1 cellular context compared by ENCODE assay signal in the genomic region with DNA sequence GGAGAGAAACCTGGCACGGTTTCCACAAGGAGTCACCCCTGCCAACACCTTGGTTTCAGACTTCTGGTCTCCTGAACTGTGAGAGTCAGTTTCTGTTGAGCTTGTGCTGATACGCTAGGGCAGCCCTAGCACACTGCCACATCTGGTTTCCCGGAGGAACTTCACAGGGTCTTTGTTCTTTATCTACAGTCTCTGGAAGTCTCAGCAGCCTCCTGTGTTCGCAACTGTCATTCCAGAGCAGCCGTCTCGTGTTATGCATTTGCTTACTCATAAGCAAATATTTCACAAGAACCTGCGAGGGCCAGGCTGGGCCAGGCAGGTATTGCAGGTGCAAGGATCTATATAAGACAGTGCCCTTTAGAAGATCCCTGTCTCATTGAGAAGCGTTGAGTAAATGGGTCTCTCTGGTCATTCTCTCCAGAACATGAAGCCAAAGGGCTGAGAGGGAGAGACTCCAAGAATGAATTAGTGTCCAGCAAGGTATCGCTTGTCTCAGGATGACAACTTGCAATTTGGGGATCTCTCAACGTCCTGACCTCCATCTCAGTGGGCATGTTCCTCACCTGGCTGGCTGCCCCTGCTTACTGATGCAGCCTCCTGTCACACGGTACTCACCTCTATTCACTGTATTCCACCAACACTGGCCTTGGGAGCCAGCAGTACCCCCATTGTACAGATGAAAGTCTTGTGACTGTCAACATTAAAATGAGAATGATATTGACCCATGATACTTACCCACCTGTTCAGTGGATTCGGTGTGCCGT.
TF ChIP-seq lines count a peak whose summit lies in the region.

No MANE protein-coding gene starts in this region.

TF ChIP-seq in HepG2, 621 proteins besides CTCF, POLR2A, EP300 and RAD21 (continued from another document and continues in another):
- TF ChIP-seq ZNF569 (CRISPR knock-in tag; IDR thresholded peaks at IDR 0.05; ENCODE audit: borderline replicate concordance): no peak
- TF ChIP-seq ELF1 (CRISPR knock-in tag; IDR thresholded peaks at IDR 0.05): peak; percentile 23; the same call in 1 of the 2 replicates
- TF ChIP-seq, protein P1, sequence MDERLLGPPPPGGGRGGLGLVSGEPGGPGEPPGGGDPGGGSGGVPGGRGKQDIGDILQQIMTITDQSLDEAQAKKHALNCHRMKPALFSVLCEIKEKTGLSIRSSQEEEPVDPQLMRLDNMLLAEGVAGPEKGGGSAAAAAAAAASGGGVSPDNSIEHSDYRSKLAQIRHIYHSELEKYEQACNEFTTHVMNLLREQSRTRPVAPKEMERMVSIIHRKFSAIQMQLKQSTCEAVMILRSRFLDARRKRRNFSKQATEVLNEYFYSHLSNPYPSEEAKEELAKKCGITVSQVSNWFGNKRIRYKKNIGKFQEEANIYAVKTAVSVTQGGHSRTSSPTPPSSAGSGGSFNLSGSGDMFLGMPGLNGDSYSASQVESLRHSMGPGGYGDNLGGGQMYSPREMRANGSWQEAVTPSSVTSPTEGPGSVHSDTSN (CRISPR knock-in tag; IDR thresholded peaks at IDR 0.05): no peak
- TF ChIP-seq ARID2 (CRISPR knock-in tag; IDR thresholded peaks at IDR 0.05; ENCODE audit: borderline replicate concordance): no peak
- no peak for TF ChIP-seq NAIF1 (CRISPR knock-in tag; IDR thresholded peaks at IDR 0.05; ENCODE audit: borderline replicate concordance)
- TF ChIP-seq, protein P2, sequence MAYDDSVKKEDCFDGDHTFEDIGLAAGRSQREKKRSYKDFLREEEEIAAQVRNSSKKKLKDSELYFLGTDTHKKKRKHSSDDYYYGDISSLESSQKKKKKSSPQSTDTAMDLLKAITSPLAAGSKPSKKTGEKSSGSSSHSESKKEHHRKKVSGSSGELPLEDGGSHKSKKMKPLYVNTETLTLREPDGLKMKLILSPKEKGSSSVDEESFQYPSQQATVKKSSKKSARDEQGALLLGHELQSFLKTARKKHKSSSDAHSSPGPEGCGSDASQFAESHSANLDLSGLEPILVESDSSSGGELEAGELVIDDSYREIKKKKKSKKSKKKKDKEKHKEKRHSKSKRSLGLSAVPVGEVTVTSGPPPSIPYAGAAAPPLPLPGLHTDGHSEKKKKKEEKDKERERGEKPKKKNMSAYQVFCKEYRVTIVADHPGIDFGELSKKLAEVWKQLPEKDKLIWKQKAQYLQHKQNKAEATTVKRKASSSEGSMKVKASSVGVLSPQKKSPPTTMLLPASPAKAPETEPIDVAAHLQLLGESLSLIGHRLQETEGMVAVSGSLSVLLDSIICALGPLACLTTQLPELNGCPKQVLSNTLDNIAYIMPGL (CRISPR knock-in tag; IDR thresholded peaks at IDR 0.05; ENCODE audit: borderline replicate concordance in 1 of 2, low read depth in 1 of 2): peak in 1 of 2 experiments; percentile 74; a peak in 1 of 4 replicates
- TF ChIP-seq BRD4 (CRISPR knock-in tag; IDR thresholded peaks at IDR 0.05): no peak
- TF ChIP-seq SSRP1 (CRISPR knock-in tag; IDR thresholded peaks at IDR 0.05): no peak
- peak; percentile 41; the same call in 1 of the 2 replicates for TF ChIP-seq ZMYM3 (CRISPR knock-in tag; IDR thresholded peaks at IDR 0.05)
- TF ChIP-seq, protein P3, sequence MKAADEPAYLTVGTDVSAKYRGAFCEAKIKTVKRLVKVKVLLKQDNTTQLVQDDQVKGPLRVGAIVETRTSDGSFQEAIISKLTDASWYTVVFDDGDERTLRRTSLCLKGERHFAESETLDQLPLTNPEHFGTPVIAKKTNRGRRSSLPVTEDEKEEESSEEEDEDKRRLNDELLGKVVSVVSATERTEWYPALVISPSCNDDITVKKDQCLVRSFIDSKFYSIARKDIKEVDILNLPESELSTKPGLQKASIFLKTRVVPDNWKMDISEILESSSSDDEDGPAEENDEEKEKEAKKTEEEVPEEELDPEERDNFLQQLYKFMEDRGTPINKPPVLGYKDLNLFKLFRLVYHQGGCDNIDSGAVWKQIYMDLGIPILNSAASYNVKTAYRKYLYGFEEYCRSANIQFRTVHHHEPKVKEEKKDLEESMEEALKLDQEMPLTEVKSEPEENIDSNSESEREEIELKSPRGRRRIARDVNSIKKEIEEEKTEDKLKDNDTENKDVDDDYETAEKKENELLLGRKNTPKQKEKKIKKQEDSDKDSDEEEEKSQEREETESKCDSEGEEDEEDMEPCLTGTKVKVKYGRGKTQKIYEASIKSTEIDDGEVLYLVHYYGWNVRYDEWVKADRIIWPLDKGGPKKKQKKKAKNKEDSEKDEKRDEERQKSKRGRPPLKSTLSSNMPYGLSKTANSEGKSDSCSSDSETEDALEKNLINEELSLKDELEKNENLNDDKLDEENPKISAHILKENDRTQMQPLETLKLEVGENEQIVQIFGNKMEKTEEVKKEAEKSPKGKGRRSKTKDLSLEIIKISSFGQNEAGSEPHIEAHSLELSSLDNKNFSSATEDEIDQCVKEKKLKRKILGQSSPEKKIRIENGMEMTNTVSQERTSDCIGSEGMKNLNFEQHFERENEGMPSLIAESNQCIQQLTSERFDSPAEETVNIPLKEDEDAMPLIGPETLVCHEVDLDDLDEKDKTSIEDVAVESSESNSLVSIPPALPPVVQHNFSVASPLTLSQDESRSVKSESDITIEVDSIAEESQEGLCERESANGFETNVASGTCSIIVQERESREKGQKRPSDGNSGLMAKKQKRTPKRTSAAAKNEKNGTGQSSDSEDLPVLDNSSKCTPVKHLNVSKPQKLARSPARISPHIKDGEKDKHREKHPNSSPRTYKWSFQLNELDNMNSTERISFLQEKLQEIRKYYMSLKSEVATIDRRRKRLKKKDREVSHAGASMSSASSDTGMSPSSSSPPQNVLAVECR (CRISPR knock-in tag; IDR thresholded peaks at IDR 0.05; ENCODE audit: borderline replicate concordance): peak; percentile 56; the same call in 1 of the 2 replicates
- TF ChIP-seq ZBTB7A (CRISPR knock-in tag; IDR thresholded peaks at IDR 0.05): no peak
- TF ChIP-seq, protein P4, sequence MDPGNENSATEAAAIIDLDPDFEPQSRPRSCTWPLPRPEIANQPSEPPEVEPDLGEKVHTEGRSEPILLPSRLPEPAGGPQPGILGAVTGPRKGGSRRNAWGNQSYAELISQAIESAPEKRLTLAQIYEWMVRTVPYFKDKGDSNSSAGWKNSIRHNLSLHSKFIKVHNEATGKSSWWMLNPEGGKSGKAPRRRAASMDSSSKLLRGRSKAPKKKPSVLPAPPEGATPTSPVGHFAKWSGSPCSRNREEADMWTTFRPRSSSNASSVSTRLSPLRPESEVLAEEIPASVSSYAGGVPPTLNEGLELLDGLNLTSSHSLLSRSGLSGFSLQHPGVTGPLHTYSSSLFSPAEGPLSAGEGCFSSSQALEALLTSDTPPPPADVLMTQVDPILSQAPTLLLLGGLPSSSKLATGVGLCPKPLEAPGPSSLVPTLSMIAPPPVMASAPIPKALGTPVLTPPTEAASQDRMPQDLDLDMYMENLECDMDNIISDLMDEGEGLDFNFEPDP (CRISPR knock-in tag; conservative IDR thresholded peaks at IDR 0.05): no peak
- no peak for TF ChIP-seq ZBTB21 (CRISPR knock-in tag; IDR thresholded peaks at IDR 0.05)
- TF ChIP-seq DPF2 (CRISPR knock-in tag; IDR thresholded peaks at IDR 0.05; ENCODE audit: borderline replicate concordance, low read depth): peak; percentile 49; the same call in 1 of the 2 replicates
- TF ChIP-seq GABPB1 (CRISPR knock-in tag; IDR thresholded peaks at IDR 0.05): no peak
- TF ChIP-seq SOX6 (IDR thresholded peaks at IDR 0.05): no peak
- peak; percentile 78 for TF ChIP-seq SOX6 (CRISPR knock-in tag; IDR thresholded peaks at IDR 0.05)
- no peak for TF ChIP-seq ZNF17 (CRISPR knock-in tag; IDR thresholded peaks at IDR 0.05)
- no peak for TF ChIP-seq AKAP8 (CRISPR knock-in tag; IDR thresholded peaks at IDR 0.05)
- TF ChIP-seq TBL1XR1 (IDR thresholded peaks at IDR 0.05; ENCODE audit: borderline replicate concordance, low read length, partially characterized antibody): no peak
- TF ChIP-seq ZNF543 (CRISPR knock-in tag; IDR thresholded peaks at IDR 0.05): no peak
- TF ChIP-seq MAFF (IDR thresholded peaks at IDR 0.05; ENCODE audit: low read depth, low read length): no peak
- TF ChIP-seq, protein P5, sequence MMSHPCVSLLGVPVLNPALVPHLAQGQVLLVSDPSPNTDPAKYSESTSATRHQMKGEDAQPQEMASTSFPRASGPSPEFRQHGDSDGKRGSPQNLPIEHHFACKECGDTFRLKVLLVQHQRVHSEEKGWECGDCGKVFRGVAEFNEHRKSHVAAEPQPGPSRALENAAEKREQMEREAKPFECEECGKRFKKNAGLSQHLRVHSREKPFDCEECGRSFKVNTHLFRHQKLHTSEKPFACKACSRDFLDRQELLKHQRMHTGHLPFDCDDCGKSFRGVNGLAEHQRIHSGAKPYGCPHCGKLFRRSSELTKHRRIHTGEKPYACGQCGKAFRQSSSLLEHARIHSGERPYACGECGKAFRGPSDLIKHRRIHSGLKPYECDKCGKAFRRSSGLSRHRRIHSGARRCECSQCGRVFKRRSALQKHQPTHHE (CRISPR knock-in tag; IDR thresholded peaks at IDR 0.05; ENCODE audit: borderline replicate concordance): peak; percentile 38; the same call in 1 of the 2 replicates
- peak; percentile 20; the same call in 1 of the 2 replicates for TF ChIP-seq MYC (CRISPR knock-in tag; IDR thresholded peaks at IDR 0.05; ENCODE audit: borderline replicate concordance)
- 0 out of 2 replicates have a peak, but pooled peaks have one; percentile 21 for TF ChIP-seq ZNF263 (CRISPR knock-in tag; IDR thresholded peaks at IDR 0.05)
- no peak for TF ChIP-seq ZNF230 (CRISPR knock-in tag; IDR thresholded peaks at IDR 0.05)
- peak; percentile 92 for TF ChIP-seq FOSL2 (CRISPR knock-in tag; IDR thresholded peaks at IDR 0.05)
- peak; percentile 56; the same call in 1 of the 2 replicates for TF ChIP-seq HDAC1 (CRISPR knock-in tag; IDR thresholded peaks at IDR 0.05)
- TF ChIP-seq ZNF761 (CRISPR knock-in tag; conservative IDR thresholded peaks at IDR 0.05): no peak
- no peak for TF ChIP-seq HMGA1 (CRISPR knock-in tag; conservative IDR thresholded peaks at IDR 0.05)
- peak; percentile 38; the same call in 1 of the 2 replicates for TF ChIP-seq ZNF567 (CRISPR knock-in tag; IDR thresholded peaks at IDR 0.05; ENCODE audit: borderline replicate concordance)
- TF ChIP-seq ZNF446 (CRISPR knock-in tag; IDR thresholded peaks at IDR 0.05): no peak
- no peak for TF ChIP-seq ZNF7 (CRISPR knock-in tag; IDR thresholded peaks at IDR 0.05)
- TF ChIP-seq, protein P6, sequence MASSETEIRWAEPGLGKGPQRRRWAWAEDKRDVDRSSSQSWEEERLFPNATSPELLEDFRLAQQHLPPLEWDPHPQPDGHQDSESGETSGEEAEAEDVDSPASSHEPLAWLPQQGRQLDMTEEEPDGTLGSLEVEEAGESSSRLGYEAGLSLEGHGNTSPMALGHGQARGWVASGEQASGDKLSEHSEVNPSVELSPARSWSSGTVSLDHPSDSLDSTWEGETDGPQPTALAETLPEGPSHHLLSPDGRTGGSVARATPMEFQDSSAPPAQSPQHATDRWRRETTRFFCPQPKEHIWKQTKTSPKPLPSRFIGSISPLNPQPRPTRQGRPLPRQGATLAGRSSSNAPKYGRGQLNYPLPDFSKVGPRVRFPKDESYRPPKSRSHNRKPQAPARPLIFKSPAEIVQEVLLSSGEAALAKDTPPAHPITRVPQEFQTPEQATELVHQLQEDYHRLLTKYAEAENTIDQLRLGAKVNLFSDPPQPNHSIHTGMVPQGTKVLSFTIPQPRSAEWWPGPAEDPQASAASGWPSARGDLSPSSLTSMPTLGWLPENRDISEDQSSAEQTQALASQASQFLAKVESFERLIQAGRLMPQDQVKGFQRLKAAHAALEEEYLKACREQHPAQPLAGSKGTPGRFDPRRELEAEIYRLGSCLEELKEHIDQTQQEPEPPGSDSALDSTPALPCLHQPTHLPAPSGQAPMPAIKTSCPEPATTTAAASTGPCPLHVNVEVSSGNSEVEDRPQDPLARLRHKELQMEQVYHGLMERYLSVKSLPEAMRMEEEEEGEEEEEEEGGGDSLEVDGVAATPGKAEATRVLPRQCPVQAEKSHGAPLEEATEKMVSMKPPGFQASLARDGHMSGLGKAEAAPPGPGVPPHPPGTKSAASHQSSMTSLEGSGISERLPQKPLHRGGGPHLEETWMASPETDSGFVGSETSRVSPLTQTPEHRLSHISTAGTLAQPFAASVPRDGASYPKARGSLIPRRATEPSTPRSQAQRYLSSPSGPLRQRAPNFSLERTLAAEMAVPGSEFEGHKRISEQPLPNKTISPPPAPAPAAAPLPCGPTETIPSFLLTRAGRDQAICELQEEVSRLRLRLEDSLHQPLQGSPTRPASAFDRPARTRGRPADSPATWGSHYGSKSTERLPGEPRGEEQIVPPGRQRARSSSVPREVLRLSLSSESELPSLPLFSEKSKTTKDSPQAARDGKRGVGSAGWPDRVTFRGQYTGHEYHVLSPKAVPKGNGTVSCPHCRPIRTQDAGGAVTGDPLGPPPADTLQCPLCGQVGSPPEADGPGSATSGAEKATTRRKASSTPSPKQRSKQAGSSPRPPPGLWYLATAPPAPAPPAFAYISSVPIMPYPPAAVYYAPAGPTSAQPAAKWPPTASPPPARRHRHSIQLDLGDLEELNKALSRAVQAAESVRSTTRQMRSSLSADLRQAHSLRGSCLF (CRISPR knock-in tag; IDR thresholded peaks at IDR 0.05; ENCODE audit: borderline replicate concordance): no peak
- TF ChIP-seq RFXANK (CRISPR knock-in tag; IDR thresholded peaks at IDR 0.05): no peak
- TF ChIP-seq NONO (IDR thresholded peaks at IDR 0.05): no peak
- TF ChIP-seq NONO (CRISPR knock-in tag; conservative IDR thresholded peaks at IDR 0.05): no peak
- no peak for TF ChIP-seq PAX8 (CRISPR knock-in tag; IDR thresholded peaks at IDR 0.05; ENCODE audit: borderline replicate concordance)
- TF ChIP-seq, protein P7, sequence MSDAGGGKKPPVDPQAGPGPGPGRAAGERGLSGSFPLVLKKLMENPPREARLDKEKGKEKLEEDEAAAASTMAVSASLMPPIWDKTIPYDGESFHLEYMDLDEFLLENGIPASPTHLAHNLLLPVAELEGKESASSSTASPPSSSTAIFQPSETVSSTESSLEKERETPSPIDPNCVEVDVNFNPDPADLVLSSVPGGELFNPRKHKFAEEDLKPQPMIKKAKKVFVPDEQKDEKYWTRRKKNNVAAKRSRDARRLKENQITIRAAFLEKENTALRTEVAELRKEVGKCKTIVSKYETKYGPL (CRISPR knock-in tag; IDR thresholded peaks at IDR 0.05): no peak
- TF ChIP-seq MTA1 (CRISPR knock-in tag; IDR thresholded peaks at IDR 0.05; ENCODE audit: borderline replicate concordance): 0 out of 2 replicates have a peak, but pooled peaks have one; percentile 52
- TF ChIP-seq ZFYVE20 (CRISPR knock-in tag; IDR thresholded peaks at IDR 0.05; ENCODE audit: borderline replicate concordance, low read depth): no peak
- TF ChIP-seq ZNF484 (CRISPR knock-in tag; IDR thresholded peaks at IDR 0.05; ENCODE audit: borderline replicate concordance, low read depth): no peak
- TF ChIP-seq TARDBP (CRISPR knock-in tag; IDR thresholded peaks at IDR 0.05): 0 out of 2 replicates have a peak, but pooled peaks have one; percentile 56
- TF ChIP-seq ZBTB7B (CRISPR knock-in tag; IDR thresholded peaks at IDR 0.05): peak; percentile 29; the same call in 1 of the 2 replicates
- TF ChIP-seq ZNF816 (CRISPR knock-in tag; IDR thresholded peaks at IDR 0.05; ENCODE audit: borderline replicate concordance): no peak
